Comparison of ENCODE assay signal across 7 cellular contexts in genomic region chr11:118435233-118435892, GRCh38. TPM values are rescaled to one million over a fixed set of nuclear protein-coding genes. Genes with fewer than 3 reads are reported as not detected.
DNase-seq lines count a peak whose midpoint lies in the region; ATAC-seq, FAIRE-seq and TF ChIP-seq lines count a peak whose summit lies in the region.

No MANE protein-coding gene starts in this region.

- peak; percentile 52 for TF ChIP-seq POLR2A in GM18526 (IDR thresholded peaks at IDR 0.05; ENCODE audit: extremely low read depth, insufficient read length)

- FAIRE-seq in bronchial epithelial cell (lab: Jason Lieb, UNC), result no peak

- no peaks in the 10 kb centered on the region for H3K27me3 ChIP-seq in WERI-Rb-1 (ENCODE audit: insufficient read depth, low read depth, severe bottlenecking)
- no peaks in the 10 kb centered on the region for H3K27me3 ChIP-seq in bronchial epithelial cell (ENCODE audit: control insufficient read depth, insufficient read depth, low read length)
- H3K27me3 ChIP-seq in kidney epithelial cell (ENCODE audit: control insufficient read depth, insufficient read depth, low read length), result no peaks in the 10 kb centered on the region

- H3K9me3 ChIP-seq in WERI-Rb-1 (ENCODE audit: severe bottlenecking), result no peaks in the 10 kb centered on the region

- TF ChIP-seq CTCF in WERI-Rb-1 (IDR thresholded peaks at IDR 0.05; ENCODE audit: low read depth, low read length) (no peak), bronchial epithelial cell (IDR thresholded peaks at IDR 0.05; ENCODE audit: insufficient read depth, low read length, severe bottlenecking) (no peak), kidney epithelial cell (IDR thresholded peaks at IDR 0.05; ENCODE audit: insufficient read depth, low read length, poor library complexity, severe bottlenecking) (no peak)

- peak overlapping the region; percentile 58 for H3K4me3 ChIP-seq in WERI-Rb-1 (ENCODE audit: low read depth, low read length)
- H3K4me3 ChIP-seq in bronchial epithelial cell (ENCODE audit: low read depth, low read length), result peak overlapping the region; percentile 59
- H3K4me3 ChIP-seq in kidney epithelial cell (ENCODE audit: low read depth, low read length), result peak overlapping the region; percentile 49

- ATAC-seq in HG03108 (IDR thresholded peaks at IDR 0.05; ENCODE audit: unreplicated experiment), result peak; percentile 20

- H3K27ac ChIP-seq in WERI-Rb-1, result peak overlapping the region; percentile 95

- peaks cover 18% of the 10 kb centered on the region for H3K36me3 ChIP-seq in WERI-Rb-1
- H3K36me3 ChIP-seq in bronchial epithelial cell (ENCODE audit: control insufficient read depth, insufficient read depth, low read length), result no peaks in the 10 kb centered on the region
- no peaks in the 10 kb centered on the region for H3K36me3 ChIP-seq in kidney epithelial cell (ENCODE audit: control insufficient read depth, insufficient read depth, low read length)

- DNase-seq in NCI-H2196 treated with DMSO at 0.1 percent for 48 hours (lab: John Stamatoyannopoulos, UW; ENCODE audit: unreplicated experiment) (peak; percentile 53), WERI-Rb-1 (peak; percentile 97), bronchial epithelial cell (ENCODE audit: low read depth) (no peak), kidney epithelial cell (ENCODE audit: low read depth) (no peak)
- peak; percentile 42 to 45 for DNase-seq in stimulated activated CD4-positive, alpha-beta T cell treated with anti-CD3 and anti-CD28 coated beads, Interleukin-2, amount 100 ng/mL, for 48 hours

RNA-seq across cellular contexts. Expression of gene KMT2A, which starts 0.9 kb away (rescaled TPM):
- 14.0 and 20.6 TPM in 2 replicates for total RNA-seq in bronchial epithelial cell
- total RNA-seq in kidney epithelial cell, result 42.2 and 45.6 TPM in 2 replicates

RNA-seq across cellular contexts. Expression of gene ATP5MG, which starts 34.0 kb away (rescaled TPM):
- 61.1 and 113 TPM in 2 replicates for total RNA-seq in bronchial epithelial cell
- total RNA-seq in kidney epithelial cell, result 52.6 and 52.7 TPM in 2 replicates

Comparison
In these comparisons a context has a peak if more than half of its experiments do, and no peak if none do; other contexts are left out.
1. DNase-seq: peak in NCI-H2196 treated with DMSO at 0.1 percent for 48 hours (single experiment), WERI-Rb-1 (single experiment) and stimulated activated CD4-positive, alpha-beta T cell treated with anti-CD3 and anti-CD28 coated beads, Interleukin-2, amount 100 ng/mL, for 48 hours (2 of 2); none in bronchial epithelial cell (single experiment) and kidney epithelial cell (single experiment).
2. Peak in every context shown above with its lines, with median percentiles within 50 percentile points of each other: H3K4me3 ChIP-seq.